16 cellular contexts compared by ENCODE assay signal in the genomic region with DNA sequence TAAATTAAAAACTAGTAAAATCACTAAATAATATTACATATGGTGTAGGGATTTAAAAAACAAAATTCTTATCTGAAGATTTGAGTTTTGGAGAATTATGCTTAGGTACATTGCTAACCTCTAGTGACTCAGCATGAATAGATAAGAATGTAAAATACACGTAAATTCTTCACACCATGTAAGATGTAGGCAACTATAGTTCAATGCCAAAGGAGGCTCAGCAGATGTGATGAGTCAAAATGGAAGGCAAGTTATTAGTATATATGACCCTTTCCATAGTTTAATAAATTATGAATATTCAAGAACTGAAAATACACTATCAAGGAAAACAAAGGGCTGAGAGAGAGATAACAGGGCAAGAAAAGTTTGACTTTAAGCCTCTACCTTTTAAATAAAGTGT.
A peak's percentile ranks its signal among the peaks of the same experiment; 100 is the strongest.
DNase-seq lines count a peak whose midpoint lies in the region; ATAC-seq lines count a peak whose summit lies in the region.
"Had no signal": no experiment of that assay in that cellular context is flagged by ENCODE, and none has a peak within 500 bp of the region (broad histone marks: within the 10 kb centered on the region; RNA-seq: fewer than 3 reads in every experiment).

No MANE protein-coding gene starts in this region.

- ATAC-seq in GM18861 (IDR thresholded peaks at IDR 0.05; ENCODE audit: unreplicated experiment): peak; percentile 56
- ATAC-seq in GM21786 (IDR thresholded peaks at IDR 0.05; ENCODE audit: unreplicated experiment): peak; percentile 28
- ATAC-seq in HG03045 (IDR thresholded peaks at IDR 0.05; ENCODE audit: unreplicated experiment): peak; percentile 62
- ATAC-seq: heart right ventricle had no signal

- H2AFZ ChIP-seq in mesenchymal stem cell (ENCODE audit: low read depth, low read length): no peak overlapping the region

- H3K27ac ChIP-seq in mesenchymal stem cell (ENCODE audit: low read length, poor library complexity, severe bottlenecking): no peak overlapping the region
- H3K27ac ChIP-seq in CD8-positive, alpha-beta memory T cell (ENCODE audit: low read depth, low read length): no peak overlapping the region
- H3K27ac ChIP-seq: heart right ventricle had no signal

- DNase-seq in OCI-M1 (lab: John Stamatoyannopoulos, UW) (peak; percentile 34), mesenchymal stem cell (no peak), pons (ENCODE audit: low spot score) (no peak)
- DNase-seq in stimulated activated CD4-positive, alpha-beta T cell treated with anti-CD3 and anti-CD28 coated beads, Interleukin-4, amount 100 ng/mL, for 1 hour: no peak
- DNase-seq in CD8-positive, alpha-beta memory T cell: no peak
- DNase-seq: activated CD4-positive, alpha-beta T cell treated with anti-CD3 and anti-CD28 coated beads for 48 hours; activated T-cell treated with anti-CD3 and anti-CD28 coated beads, Interleukin-2, amount 50 U/mL, for 24 hours; GF-D8; heart right ventricle; NCI-H146; NCI-H510A treated with DMSO at 0.1 percent for 48 hours; retina had no signal

- CTCF ChIA-PET in CD8-positive, alpha-beta memory T cell (lab: Charles Lee): no interaction called here

- H3K4me2 ChIP-seq in mesenchymal stem cell (ENCODE audit: low read length, poor library complexity, severe bottlenecking): no peak overlapping the region

- no peaks in the 10 kb centered on the region for H3K79me1 ChIP-seq in mesenchymal stem cell (replicated peaks; ENCODE audit: low read length, poor library complexity, severe bottlenecking)

- H3K14ac ChIP-seq in mesenchymal stem cell (ENCODE audit: low read length in 2 of 2): no peak overlapping the region

- no peaks in the 10 kb centered on the region for H3K36me3 ChIP-seq in mesenchymal stem cell (ENCODE audit: control insufficient read depth in 1 of 2, insufficient read depth in 2 of 2, low read depth in 1 of 2, low read length in 2 of 2)
- H3K36me3 ChIP-seq in CD8-positive, alpha-beta memory T cell (ENCODE audit: insufficient read depth, low read length): no peaks in the 10 kb centered on the region
- H3K36me3 ChIP-seq: heart right ventricle had no signal

- no peak overlapping the region for H3K4me3 ChIP-seq in mesenchymal stem cell (ENCODE audit: insufficient read depth in 1 of 2, low read depth in 1 of 2, low read length in 2 of 2)
- H3K4me3 ChIP-seq in CD8-positive, alpha-beta memory T cell (ENCODE audit: low read length): no peak overlapping the region
- H3K4me3 ChIP-seq: heart right ventricle had no signal

- no peak overlapping the region for H3K27ac Mint-ChIP-seq in CD8-positive, alpha-beta memory T cell
- H3K27ac Mint-ChIP-seq: activated T-cell treated with anti-CD3 and anti-CD28 coated beads, Interleukin-2, amount 50 U/mL, for 24 hours; memory B cell had no signal

- H2BK120ac ChIP-seq in mesenchymal stem cell (ENCODE audit: low read depth, low read length): no peak overlapping the region

- H3K27me3 ChIP-seq in mesenchymal stem cell (ENCODE audit: control insufficient read depth in 1 of 2, insufficient read depth in 1 of 2, low read length in 2 of 2): no peaks in the 10 kb centered on the region
- H3K27me3 ChIP-seq in CD8-positive, alpha-beta memory T cell (ENCODE audit: insufficient read depth, low read length, poor library complexity, severe bottlenecking): no peaks in the 10 kb centered on the region
- H3K27me3 ChIP-seq: heart right ventricle had no signal

- H3K27me3 Mint-ChIP-seq in CD8-positive, alpha-beta memory T cell: no peaks in the 10 kb centered on the region
- H3K27me3 Mint-ChIP-seq: activated T-cell treated with anti-CD3 and anti-CD28 coated beads, Interleukin-2, amount 50 U/mL, for 24 hours; memory B cell had no signal

- H2AK5ac ChIP-seq in mesenchymal stem cell (ENCODE audit: low read length, severe bottlenecking): no peak overlapping the region

- peaks cover 6% of the 10 kb centered on the region for H3K9me3 ChIP-seq in mesenchymal stem cell (ENCODE audit: control insufficient read depth, low read length)
- no peaks in the 10 kb centered on the region for H3K9me3 ChIP-seq in CD8-positive, alpha-beta memory T cell (ENCODE audit: low read length)

- H3K9me3 Mint-ChIP-seq in CD8-positive, alpha-beta memory T cell: peaks cover 0 to 3% (median 1%) of the 10 kb centered on the region in 5 donors

- H4K8ac ChIP-seq in mesenchymal stem cell (ENCODE audit: low read length): no peak overlapping the region

- no peak overlapping the region for H3K4ac ChIP-seq in mesenchymal stem cell (ENCODE audit: low read depth in 1 of 2, low read length in 2 of 2)

- no peak overlapping the region for H3K23ac ChIP-seq in mesenchymal stem cell (ENCODE audit: low read length in 2 of 2)

- no peak overlapping the region for H3K4me3 Mint-ChIP-seq in CD8-positive, alpha-beta memory T cell
- H3K4me3 Mint-ChIP-seq: activated T-cell treated with anti-CD3 and anti-CD28 coated beads, Interleukin-2, amount 50 U/mL, for 24 hours; memory B cell had no signal

- no peak overlapping the region for H4K91ac ChIP-seq in mesenchymal stem cell (ENCODE audit: low read length)

- H3K9ac ChIP-seq in mesenchymal stem cell (ENCODE audit: low read length): no peak overlapping the region

- H3K4me1 Mint-ChIP-seq in CD8-positive, alpha-beta memory T cell: no peaks in the 10 kb centered on the region
- H3K4me1 Mint-ChIP-seq: memory B cell had no signal

- H2BK5ac ChIP-seq in mesenchymal stem cell (ENCODE audit: low read depth, low read length, poor library complexity, severe bottlenecking): no peak overlapping the region

- H3K18ac ChIP-seq in mesenchymal stem cell (ENCODE audit: low read depth in 1 of 2, low read length in 2 of 2): no peak overlapping the region

- POLR2A ChIA-PET in CD8-positive, alpha-beta memory T cell (lab: Charles Lee): no interaction called here

- no peak overlapping the region for H2BK15ac ChIP-seq in mesenchymal stem cell (ENCODE audit: low read depth, poor library complexity, severe bottlenecking)

- H2BK12ac ChIP-seq in mesenchymal stem cell (ENCODE audit: low read length in 2 of 2): no peak overlapping the region

- no peaks in the 10 kb centered on the region for H3K36me3 Mint-ChIP-seq in CD8-positive, alpha-beta memory T cell
- H3K36me3 Mint-ChIP-seq: memory B cell had no signal

- no CpG with 5 or more reads among the region's 1 CpG for WGBS in mesenchymal stem cell

- no peaks in the 10 kb centered on the region for H3K4me1 ChIP-seq in mesenchymal stem cell (ENCODE audit: control insufficient read depth, insufficient read depth, low read depth, low read length)
- no peaks in the 10 kb centered on the region for H3K4me1 ChIP-seq in CD8-positive, alpha-beta memory T cell (ENCODE audit: insufficient read depth, low read length)
- H3K4me1 ChIP-seq: heart right ventricle had no signal
